ENCODE assay signal across 16 cellular contexts in genomic region chr16:53713403-53714013, GRCh38.
A peak's percentile ranks its signal among the peaks of the same experiment; 100 is the strongest.
DNase-seq lines count a peak whose midpoint lies in the region; ATAC-seq and TF ChIP-seq lines count a peak whose summit lies in the region.
"Had no signal": no experiment of that assay in that cellular context is flagged by ENCODE, and none has a peak within 500 bp of the region (broad histone marks: within the 10 kb centered on the region; RNA-seq: fewer than 3 reads in every experiment).

No MANE protein-coding gene starts in this region.

- no peak for TF ChIP-seq CTCF in 22Rv1 (IDR thresholded peaks at IDR 0.05)
- TF ChIP-seq CTCF in VCaP (conservative IDR thresholded peaks at IDR 0.05) = no peak
- no peak for TF ChIP-seq CTCF in fibroblast of pulmonary artery (IDR thresholded peaks at IDR 0.05; ENCODE audit: low read length, missing control alignments)
- no peak for TF ChIP-seq CTCF in retinal pigment epithelial cell (conservative IDR thresholded peaks at IDR 0.05; ENCODE audit: low read depth, low read length)

- H3K4me3 ChIP-seq in fibroblast of pulmonary artery (replicated peaks; ENCODE audit: low read depth, low read length) (no peak overlapping the region), retinal pigment epithelial cell (ENCODE audit: low read length) (no peak overlapping the region)
- H3K4me3 ChIP-seq: GM12878, GM23248, Peyer's patch had no signal

- DNase-seq in fibroblast of pulmonary artery (ENCODE audit: low read depth) = peak; percentile 40
- peak; percentile 37 for DNase-seq in retinal pigment epithelial cell (ENCODE audit: low read depth)
- DNase-seq in stimulated activated naive CD4-positive, alpha-beta T cell (lab: John Stamatoyannopoulos, UW) = no peak
- DNase-seq: AML-193, Caco-2, DMS53, GM23248, NCI-H748 treated with DMSO at 0.1 percent for 48 hours, Peyer's patch, Right ventricle myocardium superior had no signal

- H3K27ac ChIP-seq in 22Rv1 = peak overlapping the region; percentile 90
- peak overlapping the region; percentile 60 for H3K27ac ChIP-seq in VCaP
- H3K27ac ChIP-seq: Peyer's patch had no signal

- ATAC-seq in HG03432 (IDR thresholded peaks at IDR 0.05; ENCODE audit: unreplicated experiment) (no peak), GM18517 (IDR thresholded peaks at IDR 0.05; ENCODE audit: unreplicated experiment) (no peak)
- ATAC-seq: GM12878, HCT116 had no signal

Comparison
In these comparisons a context has a peak if more than half of its experiments do, and no peak if none do; other contexts are left out.
1. DNase-seq: peak in fibroblast of pulmonary artery (single experiment) and retinal pigment epithelial cell (single experiment); none in stimulated activated naive CD4-positive, alpha-beta T cell (0 of 6).